Comparison of ENCODE assay signal across 8 cellular contexts in genomic region chr12:121400332-121401139, GRCh38. TPM values are rescaled to one million over a fixed set of nuclear protein-coding genes. Genes with fewer than 3 reads are reported as not detected.
DNase-seq lines count a peak whose midpoint lies in the region; ATAC-seq and TF ChIP-seq lines count a peak whose summit lies in the region.

No MANE protein-coding gene starts in this region.

- H3K36me3 Mint-ChIP-seq in CD8-positive, alpha-beta memory T cell: peaks cover 0 to 39% (median 7%) of the 10 kb centered on the region in 3 donors

- H3K4me1 ChIP-seq in CD8-positive, alpha-beta memory T cell (ENCODE audit: insufficient read depth, low read length): peaks cover 28% of the 10 kb centered on the region
- peaks cover 10% of the 10 kb centered on the region for H3K4me1 ChIP-seq in SJCRH30
- peaks cover 5 to 42% (median 25%) of the 10 kb centered on the region in 9 donors for H3K4me1 ChIP-seq in heart right ventricle
- H3K4me1 ChIP-seq in prostate gland (replicated peaks): no peaks in the 10 kb centered on the region
- H3K4me1 ChIP-seq in vagina: peaks cover 19% of the 10 kb centered on the region

- peak; percentile 29 to 69 (median 52) for DNase-seq in CD8-positive, alpha-beta memory T cell
- DNase-seq in SJCRH30 (peak; percentile 26 to 50), heart right ventricle (peak; percentile 12 to 44), prostate gland (ENCODE audit: low spot score) (peak; percentile 16), vagina (ENCODE audit: extremely low spot score in 2 of 2) (peak in 1 of 2 donors; percentile 88)
- peak; percentile 69 for DNase-seq in activated naive CD4-positive, alpha-beta T cell treated with anti-CD3 and anti-CD28 coated beads, Interleukin-2, amount 50 U/mL, for 16 hours

- TF ChIP-seq POLR2A in prostate gland (IDR thresholded peaks at IDR 0.05) (no peak), vagina (IDR thresholded peaks at IDR 0.05) (no peak)

- peak in 2 of 9 donors; percentile 8 to 9 for TF ChIP-seq CTCF in heart right ventricle (IDR thresholded peaks at IDR 0.05)
- TF ChIP-seq CTCF in prostate gland (IDR thresholded peaks at IDR 0.05): no peak
- no peak for TF ChIP-seq CTCF in vagina (IDR thresholded peaks at IDR 0.05)

- ATAC-seq in GM19452 (IDR thresholded peaks at IDR 0.05; ENCODE audit: unreplicated experiment) (peak; percentile 55), HG03558 (IDR thresholded peaks at IDR 0.05; ENCODE audit: extremely low read depth, unreplicated experiment) (peak; percentile 29), heart right ventricle (peak; percentile 50 to 86 (median 60))

- no peaks in the 10 kb centered on the region for H3K27me3 Mint-ChIP-seq in CD8-positive, alpha-beta memory T cell

- H3K27ac ChIP-seq in CD8-positive, alpha-beta memory T cell (ENCODE audit: low read depth, low read length): peak overlapping the region; percentile 97
- H3K27ac ChIP-seq in SJCRH30: peak overlapping the region; percentile 82
- H3K27ac ChIP-seq in heart right ventricle: peak overlapping the region; percentile 68 to 96 (median 92)
- H3K27ac ChIP-seq in prostate gland: peak overlapping the region; percentile 74 to 87
- H3K27ac ChIP-seq in vagina: peak overlapping the region; percentile 79

- no peaks in the 10 kb centered on the region for H3K9me3 ChIP-seq in CD8-positive, alpha-beta memory T cell (ENCODE audit: low read length)
- H3K9me3 ChIP-seq in SJCRH30 (replicated peaks) (no peaks in the 10 kb centered on the region), heart right ventricle (no peaks in the 10 kb centered on the region), prostate gland (no peaks in the 10 kb centered on the region), vagina (no peaks in the 10 kb centered on the region)

- peak overlapping the region; percentile 90 to 100 (median 93) for H3K4me3 Mint-ChIP-seq in CD8-positive, alpha-beta memory T cell

- CTCF ChIA-PET in CD8-positive, alpha-beta memory T cell (lab: Charles Lee): interaction anchor here (0.7 to 2.8 kb wide), 6 partner anchors 8 to 99 kb away, joined by 3 to 15 read pairs (median 4); partner anchors contain the start of gene ANAPC5

- intact Hi-C loops in heart right ventricle (cut with DNase I) (loop anchor here in 4 of 10 donors (2.0 to 5.0 kb wide), 2 partner anchors 48 kb away; partner anchors contain the start of gene ANAPC5 (in 4 of the 4)), prostate gland (cut with DNase I) (no loop called here), vagina (cut with DNase I) (no loop called here)

- POLR2A ChIA-PET in CD8-positive, alpha-beta memory T cell (lab: Charles Lee): interaction anchor here (0.7 to 2.7 kb wide), 6 partner anchors 9 to 286 kb away, joined by 3 to 24 read pairs (median 4); partner anchors contain the start of gene ANAPC5

- no peaks in the 10 kb centered on the region for H3K9me3 Mint-ChIP-seq in CD8-positive, alpha-beta memory T cell

- peaks cover 7% of the 10 kb centered on the region for H3K36me3 ChIP-seq in CD8-positive, alpha-beta memory T cell (ENCODE audit: insufficient read depth, low read length)
- H3K36me3 ChIP-seq in SJCRH30 (peaks cover 15% of the 10 kb centered on the region; the same call in 1 of the 2 replicates), heart right ventricle (peaks cover 0 to 23% (median 0%) of the 10 kb centered on the region in 9 donors), prostate gland (no peaks in the 10 kb centered on the region), vagina (no peaks in the 10 kb centered on the region)

- WGBS in heart right ventricle, 2 donors: 1 to 2% methylated on average over 48 of the region's 48 CpGs
- WGBS in prostate gland: 3% methylated on average over 42 of the region's 48 CpGs

- peaks cover 39 to 59% (median 48%) of the 10 kb centered on the region in 3 donors for H3K4me1 Mint-ChIP-seq in CD8-positive, alpha-beta memory T cell

- H3K27me3 ChIP-seq in CD8-positive, alpha-beta memory T cell (ENCODE audit: insufficient read depth, low read length, poor library complexity, severe bottlenecking): no peaks in the 10 kb centered on the region
- H3K27me3 ChIP-seq in SJCRH30: no peaks in the 10 kb centered on the region
- no peaks in the 10 kb centered on the region for H3K27me3 ChIP-seq in heart right ventricle
- H3K27me3 ChIP-seq in prostate gland (replicated peaks; ENCODE audit: insufficient read depth): no peaks in the 10 kb centered on the region
- no peaks in the 10 kb centered on the region for H3K27me3 ChIP-seq in vagina

- peak overlapping the region; percentile 80 to 99 (median 96) for H3K27ac Mint-ChIP-seq in CD8-positive, alpha-beta memory T cell

- H3K4me3 ChIP-seq in CD8-positive, alpha-beta memory T cell (ENCODE audit: low read length): peak overlapping the region; percentile 96
- H3K4me3 ChIP-seq in SJCRH30 (peak overlapping the region; percentile 85), heart right ventricle (peak overlapping the region; percentile 81 to 99 (median 94)), prostate gland (peak overlapping the region; percentile 58 to 95), vagina (peak overlapping the region; percentile 68 to 87)

RNA-seq across cellular contexts. Expression of gene RNF34, which starts 0.6 kb away (rescaled TPM):
- 10 to 100 TPM; 85.5 to 90.8 TPM for total RNA-seq in CD8-positive, alpha-beta memory T cell
- 72.1 TPM for polyA plus RNA-seq in CD8-positive, alpha-beta memory T cell
- 61.0 and 66.2 TPM in 2 replicates for total RNA-seq in SJCRH30 (2014; rRNA removed; shearing (Covaris generic))
- total RNA-seq in heart right ventricle (10 to 100 TPM; 21.6 to 37.9 (median 24.9) TPM), prostate gland (10 to 100 TPM; 20.3 to 51.5 TPM), vagina (30.2 TPM)
- 10 to 100 TPM; 18.9 to 19.3 TPM for polyA plus RNA-seq in heart right ventricle

RNA-seq across cellular contexts. Expression of gene ANAPC5, which starts 48.3 kb away (rescaled TPM):
- 100 to 1,000 TPM; 133 TPM for total RNA-seq in CD8-positive, alpha-beta memory T cell
- 148 TPM for polyA plus RNA-seq in CD8-positive, alpha-beta memory T cell
- 107 and 115 TPM in 2 replicates for total RNA-seq in SJCRH30 (2014; rRNA removed; shearing (Covaris generic))
- total RNA-seq in heart right ventricle: 10 to 100 TPM; 50.2 to 68.8 (median 55.8) TPM
- 10 to 100 TPM; 78.7 to 82.4 TPM for polyA plus RNA-seq in heart right ventricle
- total RNA-seq in prostate gland: 100 to 1,000 TPM in 1 of 2 donors, 10 to 100 TPM in 1; 78.0 to 110 TPM
- total RNA-seq in vagina: 143 TPM
